In the genomic region with DNA sequence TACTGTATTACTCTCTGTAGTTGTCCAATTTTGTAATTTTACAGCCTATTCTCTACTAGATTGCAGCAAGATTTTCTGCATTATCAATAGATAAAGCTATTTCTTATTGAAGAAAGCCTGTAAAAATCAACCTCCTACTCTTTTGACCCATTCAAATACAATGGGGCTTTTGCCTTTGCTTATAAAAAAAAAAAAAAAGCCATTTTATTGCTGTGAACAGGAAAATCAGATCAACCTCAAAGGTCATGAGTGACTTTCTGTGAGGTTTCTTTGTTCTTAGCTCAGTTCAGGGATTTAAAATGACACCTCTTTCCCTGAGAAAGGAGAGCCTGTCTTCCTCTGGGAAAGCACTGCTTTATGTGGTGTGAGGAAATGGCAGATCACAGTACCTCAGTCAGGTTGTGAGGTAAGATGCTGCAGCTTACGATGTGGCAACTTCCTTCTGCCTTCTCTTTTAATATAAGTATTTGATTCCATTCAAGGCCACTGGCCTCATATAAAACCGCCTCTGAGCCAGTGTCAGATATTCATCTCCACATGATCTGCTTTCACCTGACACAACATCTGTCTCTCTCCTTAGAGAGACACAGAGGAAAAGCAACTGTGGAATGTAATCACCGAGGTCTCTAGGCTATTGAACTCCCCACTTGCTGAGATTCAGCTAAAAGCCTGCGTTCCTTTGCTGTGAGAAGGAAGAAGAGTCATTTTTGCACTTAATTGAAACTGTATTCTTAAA, we compare ENCODE assay signal across 13 cellular contexts.
DNase-seq lines count a peak whose midpoint lies in the region; FAIRE-seq lines count a peak whose summit lies in the region.
"Had no signal": no experiment of that assay in that cellular context is flagged by ENCODE, and none has a peak within 500 bp of the region (broad histone marks: within the 10 kb centered on the region; RNA-seq: fewer than 3 reads in every experiment).

No MANE protein-coding gene starts in this region.

- no peak overlapping the region for H2BK12ac ChIP-seq in neuronal stem cell (ENCODE audit: low read length)

- no peak overlapping the region for H2AK5ac ChIP-seq in neuronal stem cell (ENCODE audit: low read depth, low read length)

- H3K36me3 ChIP-seq in neuronal stem cell (replicated peaks in 1 of 2; ENCODE audit: control insufficient read depth in 2 of 2, insufficient read depth in 2 of 2, low read length in 2 of 2), result no peaks in the 10 kb centered on the region

- H3K23ac ChIP-seq in neuronal stem cell (ENCODE audit: low read depth, low read length, poor library complexity), result no peak overlapping the region

- H3K9ac ChIP-seq in neuronal stem cell (ENCODE audit: low read depth, low read length, poor library complexity), result no peak overlapping the region

- no peak overlapping the region for H3K14ac ChIP-seq in neuronal stem cell (ENCODE audit: low read length)

- no peak overlapping the region for H2BK15ac ChIP-seq in neuronal stem cell (ENCODE audit: low read length)

- H3K27ac ChIP-seq in neuronal stem cell (replicated peaks; ENCODE audit: low read length), result no peak overlapping the region

- no peak overlapping the region for H3K4me3 ChIP-seq in neuronal stem cell (ENCODE audit: low read length in 2 of 2)

- H3K4me1 ChIP-seq in neuronal stem cell (ENCODE audit: control insufficient read depth in 2 of 2, insufficient read depth in 1 of 2, low read depth in 1 of 2, low read length in 2 of 2), result no peaks in the 10 kb centered on the region

- H4K91ac ChIP-seq in neuronal stem cell (ENCODE audit: low read depth, low read length, poor library complexity), result no peak overlapping the region

- H4K8ac ChIP-seq in neuronal stem cell (ENCODE audit: low read depth, low read length), result no peak overlapping the region

- no peak overlapping the region for H2BK120ac ChIP-seq in neuronal stem cell (ENCODE audit: low read depth, low read length)

- no peak overlapping the region for H2AFZ ChIP-seq in neuronal stem cell (ENCODE audit: low read length)

- no peak overlapping the region for H3K4me2 ChIP-seq in neuronal stem cell (ENCODE audit: insufficient read depth, low read length, poor library complexity, severe bottlenecking)

- DNase-seq in HT1080 (ENCODE audit: low read depth), result peak; percentile 58
- DNase-seq in SK-MEL-5 (ENCODE audit: low read depth, low spot score), result peak; percentile 98
- DNase-seq in islet precursor cell, result peak; percentile 55
- DNase-seq in neuronal stem cell (ENCODE audit: low spot score), result peak; percentile 15
- no peak for DNase-seq in stimulated activated CD4-positive, alpha-beta T cell treated with anti-CD3 and anti-CD28 coated beads, Interleukin-12 subunit alpha, Interleukin-12 subunit beta, amount 100 ng/mL, for 4 hours
- no peak for DNase-seq in cortex of kidney (lab: John Stamatoyannopoulos, UW)
- no peak for DNase-seq in RCC 7860 (ENCODE audit: low spot score)
- DNase-seq: CD4-positive, alpha-beta memory T cell; H9; Karpas-422; NCI-H1105 treated with DMSO at 0.1 percent for 48 hours; NCI-H187; NCI-H524 treated with DMSO at 0.1 percent for 48 hours had no signal

- no peak overlapping the region for H3K18ac ChIP-seq in neuronal stem cell (ENCODE audit: low read length)

- in situ Hi-C loops in SK-MEL-5 (cut with HindIII; ENCODE audit: low pct_unique_long_range_greater_than_20kb, low sequenced_read_pairs), result no loop called here

- H3K4ac ChIP-seq in neuronal stem cell (ENCODE audit: low read length), result no peak overlapping the region

- no peak for FAIRE-seq in RCC 7860 (lab: Jason Lieb, UNC)

- no peaks in the 10 kb centered on the region for H3K79me1 ChIP-seq in neuronal stem cell (ENCODE audit: low read depth, low read length)

- no peaks in the 10 kb centered on the region for H3K27me3 ChIP-seq in neuronal stem cell (ENCODE audit: control insufficient read depth in 3 of 3, insufficient read depth in 3 of 3, low read depth in 1 of 3, low read length in 3 of 3)

- peaks cover 0 to 2% of the 10 kb centered on the region in 2 donors for H3K9me3 ChIP-seq in neuronal stem cell (replicated peaks in 1 of 2; ENCODE audit: control insufficient read depth in 2 of 2, insufficient read depth in 1 of 2, low read depth in 1 of 2, low read length in 2 of 2)

- no CpG with 5 or more reads among the region's 4 CpGs for WGBS in neuronal stem cell (ENCODE audit: extremely low coverage in 2 of 2, insufficient read length in 2 of 2, insufficient replicate concordance in 1 of 2), 2 donors

- H2BK5ac ChIP-seq in neuronal stem cell (ENCODE audit: low read length), result no peak overlapping the region

Comparison
In these comparisons a context has a peak if more than half of its experiments do, and no peak if none do; other contexts are left out.
1. DNase-seq: peak in HT1080 (single experiment), SK-MEL-5 (single experiment), islet precursor cell (single experiment) and neuronal stem cell (single experiment); none in stimulated activated CD4-positive, alpha-beta T cell treated with anti-CD3 and anti-CD28 coated beads, Interleukin-12 subunit alpha, Interleukin-12 subunit beta, amount 100 ng/mL, for 4 hours (single experiment), cortex of kidney (single experiment) and RCC 7860 (single experiment).